Comparison of ENCODE assay signal across 14 cellular contexts in genomic region chr12:83092101-83092500, GRCh38.
DNase-seq lines count a peak whose midpoint lies in the region; ATAC-seq and TF ChIP-seq lines count a peak whose summit lies in the region.
"Had no signal": no experiment of that assay in that cellular context is flagged by ENCODE, and none has a peak within 500 bp of the region (broad histone marks: within the 10 kb centered on the region; RNA-seq: fewer than 3 reads in every experiment).

No MANE protein-coding gene starts in this region.

- peak; percentile 42; the same call in 2 of the 3 replicates for ATAC-seq in GM23338
- no peak for ATAC-seq in HG03175 (IDR thresholded peaks at IDR 0.05; ENCODE audit: unreplicated experiment)
- ATAC-seq in GM19351 (IDR thresholded peaks at IDR 0.05; ENCODE audit: unreplicated experiment) = no peak

- no peak overlapping the region for H3K18ac ChIP-seq in neuronal stem cell (ENCODE audit: low read length)

- no peak for DNase-seq in GM23338 (ENCODE audit: low spot score)
- peak; percentile 86 for DNase-seq in NCI-H2029 treated with DMSO at 0.1 percent for 48 hours (lab: John Stamatoyannopoulos, UW)
- DNase-seq in endodermal cell = peak; percentile 63
- peak; percentile 9 for DNase-seq in neuronal stem cell (ENCODE audit: low spot score)
- DNase-seq in GM23248 = no peak
- DNase-seq: DMS 273 treated with DMSO at 0.1 percent for 48 hours, NCI-H226, Peyer's patch, Right ventricle myocardium superior, SK-N-SH had no signal

- TF ChIP-seq CTCF in GM23338 (conservative IDR thresholded peaks at IDR 0.05; ENCODE audit: low read depth in 2 of 2) (no peak), endodermal cell (conservative IDR thresholded peaks at IDR 0.05) (no peak)

- H3K4me3 ChIP-seq in GM23338 = no peak overlapping the region
- H3K4me3 ChIP-seq in endodermal cell (ENCODE audit: low read length) = no peak overlapping the region
- no peak overlapping the region for H3K4me3 ChIP-seq in neuronal stem cell (ENCODE audit: low read length in 2 of 2)
- H3K4me3 ChIP-seq in GM23248 = no peak overlapping the region
- H3K4me3 ChIP-seq: BLaER1, Peyer's patch had no signal

- H3K36me3 ChIP-seq in GM23338 (ENCODE audit: insufficient read depth) (no peaks in the 10 kb centered on the region), endodermal cell (ENCODE audit: control insufficient read depth, insufficient read depth, low read length) (no peaks in the 10 kb centered on the region), neuronal stem cell (replicated peaks in 1 of 2; ENCODE audit: control insufficient read depth in 2 of 2, insufficient read depth in 2 of 2, low read length in 2 of 2) (peaks cover 0 to 24% of the 10 kb centered on the region in 2 donors), GM23248 (ENCODE audit: low read depth) (no peaks in the 10 kb centered on the region)
- H3K36me3 ChIP-seq: BLaER1, Peyer's patch had no signal

- H3K9ac ChIP-seq in endodermal cell (ENCODE audit: extremely low read depth, low read length, poor library complexity, severe bottlenecking) = no peak overlapping the region
- no peak overlapping the region for H3K9ac ChIP-seq in neuronal stem cell (ENCODE audit: low read depth, low read length, poor library complexity)
- no peak overlapping the region for H3K9ac ChIP-seq in GM23248
- H3K9ac ChIP-seq: BLaER1, SK-N-SH had no signal

- WGBS in endodermal cell (ENCODE audit: insufficient coverage in 1 of 2, insufficient read length in 1 of 2), 2 experiments = 90 to 100% methylated on average over 1 of the region's 1 CpG
- WGBS in neuronal stem cell (ENCODE audit: extremely low coverage in 2 of 2, insufficient read length in 2 of 2, insufficient replicate concordance in 1 of 2), 2 donors = no CpG with 5 or more reads among the region's 1 CpG
- 55 to 70% methylated on average over 1 of the region's 1 CpG for WGBS in GM23248 (ENCODE audit: low coverage in 1 of 2, low lambda C conversion rate in 2 of 2, missing lambda C conversion rate in 2 of 2), 2 experiments

- H2BK5ac ChIP-seq in neuronal stem cell (ENCODE audit: low read length) = no peak overlapping the region

- H3K79me2 ChIP-seq in GM23338 (replicated peaks; ENCODE audit: insufficient read depth) = no peaks in the 10 kb centered on the region
- H3K79me2 ChIP-seq in GM23248 (ENCODE audit: insufficient read depth) = no peaks in the 10 kb centered on the region

- no peak overlapping the region for H4K8ac ChIP-seq in neuronal stem cell (ENCODE audit: low read depth, low read length)

- no peaks in the 10 kb centered on the region for H3K27me3 ChIP-seq in GM23338 (ENCODE audit: insufficient read depth)
- no peaks in the 10 kb centered on the region for H3K27me3 ChIP-seq in endodermal cell (ENCODE audit: control insufficient read depth, insufficient read depth, low read length, poor library complexity, severe bottlenecking)
- H3K27me3 ChIP-seq in neuronal stem cell (ENCODE audit: control insufficient read depth in 3 of 3, insufficient read depth in 3 of 3, low read depth in 1 of 3, low read length in 3 of 3) = no peaks in the 10 kb centered on the region
- H3K27me3 ChIP-seq in GM23248 (replicated peaks; ENCODE audit: insufficient read depth) = no peaks in the 10 kb centered on the region
- H3K27me3 ChIP-seq: BLaER1, Peyer's patch had no signal

- peaks cover 2% of the 10 kb centered on the region; the same call in 1 of the 3 replicates for H3K36me3 Mint-ChIP-seq in GM23338 (ENCODE audit: low read depth)
- peaks cover 9% of the 10 kb centered on the region for H3K36me3 Mint-ChIP-seq in endodermal cell (ENCODE audit: low read depth)

- peaks cover 24% of the 10 kb centered on the region for H3K4me1 Mint-ChIP-seq in GM23338
- peaks cover 15% of the 10 kb centered on the region for H3K4me1 Mint-ChIP-seq in endodermal cell

- no peak overlapping the region for H3K14ac ChIP-seq in neuronal stem cell (ENCODE audit: low read length)

- H3K4me1 ChIP-seq in GM23338 (ENCODE audit: insufficient read depth) (peaks cover 7% of the 10 kb centered on the region; the same call in 1 of the 2 replicates), endodermal cell (ENCODE audit: control insufficient read depth, insufficient read depth, low read length) (no peaks in the 10 kb centered on the region), neuronal stem cell (ENCODE audit: control insufficient read depth in 2 of 2, insufficient read depth in 1 of 2, low read depth in 1 of 2, low read length in 2 of 2) (peaks cover 5 to 15% of the 10 kb centered on the region in 2 donors), GM23248 (ENCODE audit: insufficient read depth) (no peaks in the 10 kb centered on the region)
- H3K4me1 ChIP-seq: BLaER1, Peyer's patch had no signal

- no peaks in the 10 kb centered on the region for H3K79me1 ChIP-seq in neuronal stem cell (ENCODE audit: low read depth, low read length)

- no peak overlapping the region for H4K91ac ChIP-seq in neuronal stem cell (ENCODE audit: low read depth, low read length, poor library complexity)

- H4K20me1 ChIP-seq in GM23338 (replicated peaks; ENCODE audit: insufficient read depth) = no peaks in the 10 kb centered on the region
- no peaks in the 10 kb centered on the region for H4K20me1 ChIP-seq in GM23248 (ENCODE audit: insufficient read depth)
- H4K20me1 ChIP-seq: BLaER1 had no signal

- H3K4me2 ChIP-seq in GM23338 = no peak overlapping the region
- H3K4me2 ChIP-seq in neuronal stem cell (ENCODE audit: insufficient read depth, low read length, poor library complexity, severe bottlenecking) = no peak overlapping the region
- no peak overlapping the region for H3K4me2 ChIP-seq in GM23248 (ENCODE audit: unreplicated experiment)
- H3K4me2 ChIP-seq: BLaER1, SK-N-SH had no signal

- peaks cover 6% of the 10 kb centered on the region for H3K9me2 ChIP-seq in GM23338 (ENCODE audit: insufficient read depth)
- no peaks in the 10 kb centered on the region for H3K9me2 ChIP-seq in GM23248 (ENCODE audit: insufficient read depth)
- H3K9me2 ChIP-seq: SK-N-SH had no signal

- H3K9me3 Mint-ChIP-seq in GM23338 (no peaks in the 10 kb centered on the region; the same call in 1 of the 3 replicates), endodermal cell (peaks cover 4% of the 10 kb centered on the region)
- H3K9me3 Mint-ChIP-seq: T-helper 1 cell treated with Interleukin-12 subunit alpha and Interleukin-12 subunit beta and Interleukin-4 antibody, amounts not matched to agents 30 μg/mL and 1 μg/mL, for 36 hours had no signal

- H3K27ac ChIP-seq in GM23338 (ENCODE audit: low read depth) (no peak overlapping the region), endodermal cell (ENCODE audit: low read depth, low read length) (no peak overlapping the region), neuronal stem cell (replicated peaks; ENCODE audit: low read length) (no peak overlapping the region), GM23248 (no peak overlapping the region)
- H3K27ac ChIP-seq: BLaER1, Peyer's patch had no signal

- H3K23ac ChIP-seq in neuronal stem cell (ENCODE audit: low read depth, low read length, poor library complexity) = no peak overlapping the region

- peaks cover 16% of the 10 kb centered on the region for H3K9me3 ChIP-seq in endodermal cell (ENCODE audit: control insufficient read depth, low read length)
- peaks cover 0 to 38% of the 10 kb centered on the region in 2 donors for H3K9me3 ChIP-seq in neuronal stem cell (replicated peaks in 1 of 2; ENCODE audit: control insufficient read depth in 2 of 2, insufficient read depth in 1 of 2, low read depth in 1 of 2, low read length in 2 of 2)
- no peaks in the 10 kb centered on the region for H3K9me3 ChIP-seq in GM23248 (ENCODE audit: low read depth)
- H3K9me3 ChIP-seq: BLaER1, Peyer's patch, SK-N-SH had no signal

- in situ Hi-C loops in GM23248 (cut with MboI) = no loop called here

- no peak overlapping the region for H3K27ac Mint-ChIP-seq in GM23338
- H3K27ac Mint-ChIP-seq in endodermal cell = peak overlapping the region; percentile 37
- H3K27ac Mint-ChIP-seq: T-helper 1 cell treated with Interleukin-12 subunit alpha and Interleukin-12 subunit beta and Interleukin-4 antibody, amounts not matched to agents 30 μg/mL and 1 μg/mL, for 36 hours had no signal

- H3K4ac ChIP-seq in neuronal stem cell (ENCODE audit: low read length) = no peak overlapping the region

- H2BK12ac ChIP-seq in neuronal stem cell (ENCODE audit: low read length) = no peak overlapping the region

- no peak overlapping the region for H2BK120ac ChIP-seq in neuronal stem cell (ENCODE audit: low read depth, low read length)

- H2AFZ ChIP-seq in GM23338 (no peak overlapping the region), neuronal stem cell (ENCODE audit: low read length) (peak overlapping the region; percentile 39), GM23248 (no peak overlapping the region)

- H2AK5ac ChIP-seq in neuronal stem cell (ENCODE audit: low read depth, low read length) = no peak overlapping the region

- no peak overlapping the region for H2BK15ac ChIP-seq in neuronal stem cell (ENCODE audit: low read length)

- H3K27me3 Mint-ChIP-seq in GM23338 (ENCODE audit: insufficient read depth, low read depth, poor library complexity) = no peaks in the 10 kb centered on the region
- no peaks in the 10 kb centered on the region for H3K27me3 Mint-ChIP-seq in endodermal cell (ENCODE audit: insufficient read depth)

- H3K4me3 Mint-ChIP-seq in GM23338 (no peak overlapping the region), endodermal cell (no peak overlapping the region)
- H3K4me3 Mint-ChIP-seq: T-helper 1 cell treated with Interleukin-12 subunit alpha and Interleukin-12 subunit beta and Interleukin-4 antibody, amounts not matched to agents 30 μg/mL and 1 μg/mL, for 36 hours had no signal

- H3F3A ChIP-seq in GM23338 (replicated peaks; ENCODE audit: low read depth) (no peaks in the 10 kb centered on the region), GM23248 (ENCODE audit: insufficient read depth) (no peaks in the 10 kb centered on the region)

TF ChIP-seq in GM23338, 12 proteins besides CTCF, POLR2A, EP300 and RAD21 (continues in another document):
- no peak for TF ChIP-seq ZNF331 (CRISPR knock-in tag; IDR thresholded peaks at IDR 0.05; ENCODE audit: low read depth)

Comparison
In these comparisons a context has a peak if more than half of its experiments do, and no peak if none do; other contexts are left out.
1. DNase-seq: peak in NCI-H2029 treated with DMSO at 0.1 percent for 48 hours (single experiment), endodermal cell (single experiment) and neuronal stem cell (single experiment); none in GM23338 (single experiment) and GM23248 (single experiment).